ENCODE assay signal across 8 cellular contexts in the genomic region with DNA sequence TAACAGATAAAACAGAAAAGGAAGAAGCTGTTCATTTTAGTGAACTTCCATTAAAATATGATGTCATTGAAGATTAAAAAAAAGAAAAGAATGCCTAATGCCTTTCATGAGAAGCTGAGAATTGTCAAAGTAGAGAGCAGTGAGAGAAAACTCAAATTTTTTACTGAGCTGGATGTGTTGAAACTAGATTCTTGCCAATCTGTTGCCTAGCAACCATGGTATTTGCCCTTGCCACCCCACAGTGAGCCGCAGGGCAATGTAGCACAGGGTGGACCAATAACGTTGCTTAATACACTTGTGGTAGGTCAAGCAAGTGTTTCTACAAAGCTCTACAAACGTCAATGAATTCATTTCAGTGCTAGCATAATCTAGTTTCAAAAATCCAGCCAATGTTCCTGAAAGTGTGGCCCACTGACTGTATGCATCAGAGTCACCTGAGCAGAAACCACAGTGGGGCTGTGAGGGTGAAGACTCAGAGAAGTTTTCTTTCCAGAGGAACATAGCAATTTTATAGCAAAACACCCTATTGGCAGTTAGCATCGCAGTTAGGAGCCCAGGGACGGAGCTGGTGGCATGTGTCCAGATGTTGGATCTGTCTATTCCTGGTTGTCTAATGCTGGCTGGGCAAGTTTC.
DNase-seq lines count a peak whose midpoint lies in the region; ATAC-seq, FAIRE-seq and TF ChIP-seq lines count a peak whose summit lies in the region.

No MANE protein-coding gene starts in this region.

- peak; percentile 72 for FAIRE-seq in GM12891 (lab: Jason Lieb, UNC)

- peak; percentile 58 for ATAC-seq in HG02798 (IDR thresholded peaks at IDR 0.05; ENCODE audit: poor library complexity, unreplicated experiment)

- TF ChIP-seq CTCF in coronary artery (IDR thresholded peaks at IDR 0.05) (no peak), uterus (IDR thresholded peaks at IDR 0.05) (no peak)

- peak overlapping the region; percentile 31 for H3K4me3 ChIP-seq in coronary artery
- no peak overlapping the region for H3K4me3 ChIP-seq in uterus

- intact Hi-C loops in uterus (cut with DNase I; ENCODE audit: low total_unique reads): no loop called here

- H3K27me3 ChIP-seq in uterus: no peaks in the 10 kb centered on the region

- H3K36me3 ChIP-seq in uterus: no peaks in the 10 kb centered on the region

- H3K27ac ChIP-seq in coronary artery: peak overlapping the region; percentile 80 to 84
- peak overlapping the region; percentile 8 to 20 for H3K27ac ChIP-seq in uterus

- TF ChIP-seq POLR2A in GM12891 (IDR thresholded peaks at IDR 0.05; ENCODE audit: low read depth, low read length) (no peak), uterus (IDR thresholded peaks at IDR 0.05) (no peak)

- DNase-seq in GM12891 (ENCODE audit: insufficient read length, low spot score): no peak
- peak; percentile 55 for DNase-seq in NCI-H748 treated with DMSO at 0.1 percent for 48 hours (lab: John Stamatoyannopoulos, UW)
- peak; percentile 90 for DNase-seq in coronary artery (ENCODE audit: low spot score)
- peak; percentile 54 for DNase-seq in medulla oblongata (ENCODE audit: extremely low spot score)
- peak; percentile 25 to 46 for DNase-seq in uterus
- no peak for DNase-seq in RPMI8226
- no peak for DNase-seq in GDM1 (lab: John Stamatoyannopoulos, UW)

- H3K9me3 ChIP-seq in uterus: no peaks in the 10 kb centered on the region

- H3K4me1 ChIP-seq in uterus: no peaks in the 10 kb centered on the region

TF ChIP-seq in GM12891, 5 proteins besides CTCF, POLR2A, EP300 and RAD21:
- TF ChIP-seq POLR2AphosphoS5 (IDR thresholded peaks at IDR 0.05; ENCODE audit: low read depth, low read length) (no peak), POU2F2 (IDR thresholded peaks at IDR 0.05; ENCODE audit: low read depth, low read length) (no peak), TAF1 (IDR thresholded peaks at IDR 0.05; ENCODE audit: low read depth, low read length) (no peak), PAX5 (IDR thresholded peaks at IDR 0.05; ENCODE audit: insufficient read depth, low read length, severe bottlenecking) (no peak), SPI1 (IDR thresholded peaks at IDR 0.05; ENCODE audit: low read depth, low read length) (no peak)

Comparison
In these comparisons a context has a peak if more than half of its experiments do, and no peak if none do; other contexts are left out.
1. DNase-seq: peak in NCI-H748 treated with DMSO at 0.1 percent for 48 hours (single experiment), coronary artery (single experiment), medulla oblongata (single experiment) and uterus (2 of 2); none in GM12891 (single experiment), RPMI8226 (single experiment) and GDM1 (single experiment).